ENCODE assay signal across 8 cellular contexts in the genomic region with DNA sequence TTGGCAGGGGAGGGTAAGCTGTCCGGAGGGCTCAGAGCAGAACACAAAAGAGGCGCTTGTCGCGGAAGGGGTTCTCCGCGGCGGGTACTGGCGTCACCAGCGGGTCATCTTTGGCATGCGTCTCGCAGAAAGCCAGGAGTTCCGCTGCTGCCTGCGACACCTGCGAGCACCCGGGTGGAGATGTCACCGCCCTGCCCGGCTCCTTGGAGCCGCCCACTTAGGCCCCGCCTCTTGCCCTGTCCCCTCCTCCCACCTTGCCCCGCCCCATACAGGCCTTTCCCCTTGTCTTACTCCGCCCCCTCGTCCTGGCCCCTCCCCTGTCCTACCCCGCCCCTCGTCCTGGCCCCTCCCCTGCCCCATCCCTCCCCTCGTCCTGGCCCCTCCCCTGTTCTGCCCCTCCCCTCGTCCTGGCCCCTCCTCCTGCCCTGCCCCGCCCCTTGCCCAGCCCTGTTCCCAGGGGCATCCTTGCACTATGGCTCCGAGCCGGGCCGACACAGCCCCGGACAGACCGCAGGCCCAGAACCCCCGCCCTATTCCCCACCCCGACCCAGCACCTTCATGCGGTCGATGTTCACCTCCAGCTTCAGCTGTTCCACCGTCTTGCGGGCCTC. TPM values are rescaled to one million over a fixed set of nuclear protein-coding genes. Genes with fewer than 3 reads are reported as not detected.
DNase-seq lines count a peak whose midpoint lies in the region; ATAC-seq and TF ChIP-seq lines count a peak whose summit lies in the region.

No MANE protein-coding gene starts in this region.

- H3K4me1 ChIP-seq in RWPE2 (ENCODE audit: insufficient read depth, poor library complexity, severe bottlenecking) (peaks cover 8% of the 10 kb centered on the region), thymus (ENCODE audit: control insufficient read depth, insufficient read depth, low read length) (peaks cover 6% of the 10 kb centered on the region)

- no peak overlapping the region for H3K27ac ChIP-seq in RWPE2 (ENCODE audit: poor library complexity, severe bottlenecking)
- H3K27ac ChIP-seq in thymus (ENCODE audit: low read depth), result no peak overlapping the region

- H3K9me3 ChIP-seq in RWPE2 (ENCODE audit: severe bottlenecking) (no peaks in the 10 kb centered on the region), thymus (ENCODE audit: control insufficient read depth) (no peaks in the 10 kb centered on the region)

- 2% methylated on average over 38 of the region's 38 CpGs for WGBS in thymus

- H3K27me3 ChIP-seq in RWPE2 (ENCODE audit: insufficient read depth, poor library complexity, severe bottlenecking) (peaks cover 35% of the 10 kb centered on the region), thymus (ENCODE audit: control insufficient read depth, insufficient read depth) (peaks cover 15% of the 10 kb centered on the region)

- TF ChIP-seq CTCF in RWPE2 (IDR thresholded peaks at IDR 0.05; ENCODE audit: poor library complexity, severe bottlenecking) (no peak), osteocyte (IDR thresholded peaks at IDR 0.05) (no peak)

- H3K4me3 Mint-ChIP-seq in osteocyte (ENCODE audit: unreplicated experiment), result peak overlapping the region; percentile 46

- H3K4me3 ChIP-seq in RWPE2 (ENCODE audit: severe bottlenecking) (peak overlapping the region; percentile 27), thymus (ENCODE audit: low read length) (peak overlapping the region; percentile 5)

- peaks cover 6% of the 10 kb centered on the region for H3K27me3 Mint-ChIP-seq in osteocyte (ENCODE audit: unreplicated experiment)

- no peaks in the 10 kb centered on the region for H3K9me3 Mint-ChIP-seq in osteocyte (ENCODE audit: unreplicated experiment)

- no peaks in the 10 kb centered on the region for H3K36me3 ChIP-seq in RWPE2 (ENCODE audit: low read depth)
- H3K36me3 ChIP-seq in thymus (ENCODE audit: control insufficient read depth, insufficient read depth), result no peaks in the 10 kb centered on the region

- H3K36me3 Mint-ChIP-seq in osteocyte (ENCODE audit: unreplicated experiment), result no peaks in the 10 kb centered on the region

- no peak overlapping the region for H3K27ac Mint-ChIP-seq in osteocyte (ENCODE audit: unreplicated experiment)

- DNase-seq in NCI-H524 (lab: John Stamatoyannopoulos, UW) (peak; percentile 63 to 66), NCI-H524 treated with DMSO at 0.1 percent for 48 hours (lab: John Stamatoyannopoulos, UW) (no peak), HUDEP-2 (lab: John Stamatoyannopoulos, UW; ENCODE audit: unreplicated experiment in 76 of 76) (peak in 75 of 76 experiments; percentile 30 to 99 (median 94)), RWPE2 (ENCODE audit: low spot score) (peak; percentile 90), globus pallidus (ENCODE audit: low spot score) (peak; percentile 77), osteocyte (ENCODE audit: extremely low spot score, unreplicated experiment) (peak; percentile 88)
- peak; percentile 93 for DNase-seq in activated naive CD4-positive, alpha-beta T cell treated with Interleukin-2 at 50 U/mL for 16 hours

- H3K4me1 Mint-ChIP-seq in osteocyte (ENCODE audit: unreplicated experiment), result peaks cover 3% of the 10 kb centered on the region

- peak; percentile 62 for ATAC-seq in RWPE2 (ENCODE audit: low read depth)

RNA-seq across cellular contexts. Expression of a gene that starts 1.9 kb away (rescaled TPM):
- total RNA-seq in osteocyte, result not detected in 2 replicates
- polyA plus RNA-seq in thymus, result not detected

RNA-seq across cellular contexts. Expression of a gene that starts 9.3 kb away (rescaled TPM):
- 0.31 and 0.38 TPM in 2 replicates for total RNA-seq in osteocyte
- 7.8 TPM for polyA plus RNA-seq in thymus

RNA-seq across cellular contexts. Expression of a gene that starts 26.8 kb away (rescaled TPM):
- total RNA-seq in osteocyte, result 11.2 and 11.5 TPM in 2 replicates
- 3.4 TPM for polyA plus RNA-seq in thymus

RNA-seq across cellular contexts. Expression of a gene that starts 33.0 kb away (rescaled TPM):
- 167 and 168 TPM in 2 replicates for total RNA-seq in osteocyte
- polyA plus RNA-seq in thymus, result 167 TPM
